ENCODE assay signal across 9 cellular contexts in the genomic region with DNA sequence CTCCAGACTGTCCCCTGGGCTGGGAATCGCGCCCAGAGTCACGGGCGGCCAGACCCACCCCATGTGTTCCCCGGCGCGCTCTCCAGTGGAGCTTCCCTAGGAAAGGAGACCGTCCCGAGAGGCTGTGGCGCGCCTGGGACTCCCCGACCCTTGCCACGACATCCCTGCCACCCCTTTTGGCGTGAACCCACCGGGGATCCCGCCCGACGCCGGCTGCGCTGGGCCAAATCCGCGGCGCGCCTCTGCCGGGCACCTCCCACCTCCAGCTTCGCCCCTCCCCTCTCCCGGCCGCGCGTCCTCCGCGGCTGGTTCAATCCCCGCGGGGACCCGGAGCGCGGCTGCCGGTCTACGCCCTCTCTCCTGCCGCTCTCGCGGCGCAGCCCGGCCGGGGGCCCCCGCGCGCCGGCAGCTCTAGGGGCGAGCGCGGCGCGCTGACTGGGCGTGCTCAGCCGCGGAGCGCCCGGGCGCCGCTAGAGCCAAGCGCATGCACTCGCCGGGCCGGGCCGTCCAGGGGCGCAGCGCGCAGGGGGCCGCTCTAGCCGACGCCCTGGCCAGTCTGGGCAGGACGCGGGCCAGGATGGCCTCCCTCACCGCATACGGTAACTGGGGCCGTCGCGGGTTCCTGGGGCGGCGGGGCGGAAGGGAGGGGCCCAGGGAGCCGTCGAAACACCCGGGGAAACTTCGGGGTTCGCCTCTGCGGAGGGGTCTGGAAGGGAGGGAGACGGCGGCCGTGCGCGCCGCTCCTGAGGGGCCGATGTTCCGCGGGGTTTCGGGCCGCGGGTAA.
DNase-seq lines count a peak whose midpoint lies in the region; TF ChIP-seq lines count a peak whose summit lies in the region.
"Had no signal": no experiment of that assay in that cellular context is flagged by ENCODE, and none has a peak within 500 bp of the region (broad histone marks: within the 10 kb centered on the region; RNA-seq: fewer than 3 reads in every experiment).

No MANE protein-coding gene starts in this region.

- peaks cover 63% of the 10 kb centered on the region for H3K27me3 Mint-ChIP-seq in activated naive CD4-positive, alpha-beta T cell treated with anti-CD3 and anti-CD28 coated beads, Interleukin-2, amount 10 ng/mL, durations not matched to agents 7 days and 5 days

- no peaks in the 10 kb centered on the region for H3K9me2 ChIP-seq in neural cell (ENCODE audit: insufficient read depth, low read length)

- TF ChIP-seq RAD21 in neural cell (conservative IDR thresholded peaks at IDR 0.05): no peak

- no peaks in the 10 kb centered on the region for H3K79me2 ChIP-seq in neural cell (replicated peaks; ENCODE audit: insufficient read depth, low read length)

- H3K4me1 ChIP-seq in HUES64 (ENCODE audit: insufficient read depth, low read length): peaks cover 14% of the 10 kb centered on the region

- H3K36me3 Mint-ChIP-seq in activated naive CD4-positive, alpha-beta T cell treated with anti-CD3 and anti-CD28 coated beads, Interleukin-2, amount 10 ng/mL, durations not matched to agents 7 days and 5 days: no peaks in the 10 kb centered on the region

- TF ChIP-seq CTCF in epithelial cell of proximal tubule (conservative IDR thresholded peaks at IDR 0.05; ENCODE audit: low read depth, low read length): no peak
- no peak for TF ChIP-seq CTCF in neural cell (IDR thresholded peaks at IDR 0.05; ENCODE audit: poor library complexity, severe bottlenecking)

- H3K9me3 ChIP-seq in HUES64 (ENCODE audit: insufficient read depth, low read depth, low read length) (no peaks in the 10 kb centered on the region), neural cell (ENCODE audit: low read length) (no peaks in the 10 kb centered on the region)

- WGBS in HUES64: under 1% methylated on average over 100 of the region's 100 CpGs

- no peaks in the 10 kb centered on the region for H3K4me1 Mint-ChIP-seq in activated naive CD4-positive, alpha-beta T cell treated with anti-CD3 and anti-CD28 coated beads, Interleukin-2, amount 10 ng/mL, durations not matched to agents 7 days and 5 days

- DNase-seq in AG08396 (ENCODE audit: low spot score): peak; percentile 81
- no peak for DNase-seq in epithelial cell of proximal tubule (ENCODE audit: low read depth)
- no peak for DNase-seq in KG1 (lab: John Stamatoyannopoulos, UW)
- no peak for DNase-seq in NCI-H524 treated with DMSO at 0.1 percent for 48 hours (lab: John Stamatoyannopoulos, UW)
- no peak for DNase-seq in mesenteric fat pad (ENCODE audit: low spot score)
- DNase-seq in activated naive CD4-positive, alpha-beta T cell treated with anti-CD3 and anti-CD28 coated beads, Interleukin-2, amount 10 ng/mL, durations not matched to agents 7 days and 5 days: no peak

- CTCF ChIA-PET in activated naive CD4-positive, alpha-beta T cell treated with anti-CD3 and anti-CD28 coated beads, Interleukin-2, amount 10 ng/mL, durations not matched to agents 7 days and 5 days (lab: Charles Lee): no interaction called here

- H3K4me2 ChIP-seq in neural cell (ENCODE audit: low read length): no peak overlapping the region

- H4K20me1 ChIP-seq in neural cell (ENCODE audit: insufficient read depth): no peaks in the 10 kb centered on the region

- H3K36me3 ChIP-seq in HUES64 (ENCODE audit: insufficient read depth, low read length) (no peaks in the 10 kb centered on the region), neural cell (ENCODE audit: insufficient read depth, low read length) (no peaks in the 10 kb centered on the region)

- H3F3A ChIP-seq in neural cell (ENCODE audit: insufficient read depth, low read length, poor library complexity, severe bottlenecking): no peaks in the 10 kb centered on the region

- H3K9me3 Mint-ChIP-seq in activated naive CD4-positive, alpha-beta T cell treated with anti-CD3 and anti-CD28 coated beads, Interleukin-2, amount 10 ng/mL, durations not matched to agents 7 days and 5 days: no peaks in the 10 kb centered on the region

- peak overlapping the region; percentile 58 for H3K4me3 ChIP-seq in HUES64 (ENCODE audit: low read length)
- peak overlapping the region; percentile 52 for H3K4me3 ChIP-seq in epithelial cell of proximal tubule (ENCODE audit: low read depth, low read length)
- peak overlapping the region; percentile 66 for H3K4me3 ChIP-seq in neural cell (ENCODE audit: low read length)

- no peak overlapping the region for H3K27ac Mint-ChIP-seq in activated naive CD4-positive, alpha-beta T cell treated with anti-CD3 and anti-CD28 coated beads, Interleukin-2, amount 10 ng/mL, durations not matched to agents 7 days and 5 days

- H3K27ac ChIP-seq in HUES64 (ENCODE audit: low read depth, low read length) (no peak overlapping the region), neural cell (ENCODE audit: low read length) (no peak overlapping the region)
- H3K27ac ChIP-seq: HL-60 had no signal

- no peak overlapping the region for H2AFZ ChIP-seq in neural cell (ENCODE audit: low read depth, low read length)

- no peak overlapping the region for H3K4me3 Mint-ChIP-seq in activated naive CD4-positive, alpha-beta T cell treated with anti-CD3 and anti-CD28 coated beads, Interleukin-2, amount 10 ng/mL, durations not matched to agents 7 days and 5 days

- no peak for TF ChIP-seq EP300 in neural cell (conservative IDR thresholded peaks at IDR 0.05; ENCODE audit: poor library complexity, severe bottlenecking)

- H3K27me3 ChIP-seq in HUES64 (ENCODE audit: insufficient read depth, low read length): peaks cover 55% of the 10 kb centered on the region
- H3K27me3 ChIP-seq in neural cell (ENCODE audit: insufficient read depth, low read depth, low read length): peaks cover 48% of the 10 kb centered on the region

- H3K9ac ChIP-seq in HUES64 (ENCODE audit: low read depth, low read length) (peak overlapping the region; percentile 49), neural cell (ENCODE audit: low read length) (no peak overlapping the region)

TF ChIP-seq in neural cell, 6 proteins besides CTCF, POLR2A, EP300 and RAD21:
- TF ChIP-seq, protein P1, sequence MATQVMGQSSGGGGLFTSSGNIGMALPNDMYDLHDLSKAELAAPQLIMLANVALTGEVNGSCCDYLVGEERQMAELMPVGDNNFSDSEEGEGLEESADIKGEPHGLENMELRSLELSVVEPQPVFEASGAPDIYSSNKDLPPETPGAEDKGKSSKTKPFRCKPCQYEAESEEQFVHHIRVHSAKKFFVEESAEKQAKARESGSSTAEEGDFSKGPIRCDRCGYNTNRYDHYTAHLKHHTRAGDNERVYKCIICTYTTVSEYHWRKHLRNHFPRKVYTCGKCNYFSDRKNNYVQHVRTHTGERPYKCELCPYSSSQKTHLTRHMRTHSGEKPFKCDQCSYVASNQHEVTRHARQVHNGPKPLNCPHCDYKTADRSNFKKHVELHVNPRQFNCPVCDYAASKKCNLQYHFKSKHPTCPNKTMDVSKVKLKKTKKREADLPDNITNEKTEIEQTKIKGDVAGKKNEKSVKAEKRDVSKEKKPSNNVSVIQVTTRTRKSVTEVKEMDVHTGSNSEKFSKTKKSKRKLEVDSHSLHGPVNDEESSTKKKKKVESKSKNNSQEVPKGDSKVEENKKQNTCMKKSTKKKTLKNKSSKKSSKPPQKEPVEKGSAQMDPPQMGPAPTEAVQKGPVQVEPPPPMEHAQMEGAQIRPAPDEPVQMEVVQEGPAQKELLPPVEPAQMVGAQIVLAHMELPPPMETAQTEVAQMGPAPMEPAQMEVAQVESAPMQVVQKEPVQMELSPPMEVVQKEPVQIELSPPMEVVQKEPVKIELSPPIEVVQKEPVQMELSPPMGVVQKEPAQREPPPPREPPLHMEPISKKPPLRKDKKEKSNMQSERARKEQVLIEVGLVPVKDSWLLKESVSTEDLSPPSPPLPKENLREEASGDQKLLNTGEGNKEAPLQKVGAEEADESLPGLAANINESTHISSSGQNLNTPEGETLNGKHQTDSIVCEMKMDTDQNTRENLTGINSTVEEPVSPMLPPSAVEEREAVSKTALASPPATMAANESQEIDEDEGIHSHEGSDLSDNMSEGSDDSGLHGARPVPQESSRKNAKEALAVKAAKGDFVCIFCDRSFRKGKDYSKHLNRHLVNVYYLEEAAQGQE (IDR thresholded peaks at IDR 0.05; ENCODE audit: borderline replicate concordance): no peak
- TF ChIP-seq SMC3 (conservative IDR thresholded peaks at IDR 0.05; ENCODE audit: poor library complexity) (no peak), POLR2AphosphoS5 (IDR thresholded peaks at IDR 0.05) (no peak), EZH2 (IDR thresholded peaks at IDR 0.05; ENCODE audit: borderline replicate concordance, insufficient read depth, low read length, poor library complexity, severe bottlenecking) (no peak), TAF1 (IDR thresholded peaks at IDR 0.05; ENCODE audit: low read depth) (no peak), MXI1 (conservative IDR thresholded peaks at IDR 0.05; ENCODE audit: poor library complexity, severe bottlenecking) (no peak)
